18 cellular contexts compared by ENCODE assay signal in genomic region chr4:60759518-60760245, GRCh38.
A peak's percentile ranks its signal among the peaks of the same experiment; 100 is the strongest.
DNase-seq lines count a peak whose midpoint lies in the region; ATAC-seq and TF ChIP-seq lines count a peak whose summit lies in the region.
"Had no signal": no experiment of that assay in that cellular context is flagged by ENCODE, and none has a peak within 500 bp of the region (broad histone marks: within the 10 kb centered on the region; RNA-seq: fewer than 3 reads in every experiment).

No MANE protein-coding gene starts in this region.

- H3K79me2 ChIP-seq in DND-41 (ENCODE audit: insufficient read depth, low read length) (no peaks in the 10 kb centered on the region), KMS-11 (ENCODE audit: insufficient read depth, low read depth) (no peaks in the 10 kb centered on the region)
- H3K79me2 ChIP-seq: parathyroid adenoma had no signal

- in situ Hi-C loops in astrocyte of the spinal cord (cut with HindIII; ENCODE audit: low sequenced_read_pairs), result no loop called here

- H3K27me3 ChIP-seq in DND-41 (ENCODE audit: insufficient read depth, low read length, poor library complexity) (no peaks in the 10 kb centered on the region), KMS-11 (ENCODE audit: insufficient read depth, low read depth) (no peaks in the 10 kb centered on the region)
- H3K27me3 ChIP-seq: gastrocnemius medialis, tibial artery had no signal

- no peak for DNase-seq in DND-41
- no peak for DNase-seq in astrocyte of the spinal cord (ENCODE audit: low read depth, low spot score)
- peak; percentile 4 for DNase-seq in left kidney (ENCODE audit: low read depth, low spot score)
- DNase-seq in NCI-H146 (lab: John Stamatoyannopoulos, UW), result no peak
- DNase-seq in activated CD8-positive, alpha-beta memory T cell treated with anti-CD3 and anti-CD28 coated beads, Interleukin-2, amount 50 U/mL, for 48 hours, result no peak
- no peak for DNase-seq in activated naive CD4-positive, alpha-beta T cell treated with anti-CD3 and anti-CD28 coated beads for 36 hours
- DNase-seq: activated effector memory CD4-positive, alpha-beta T cell treated with Interleukin-2 at 50 U/mL for 16 hours; amniotic stem cell; gastrocnemius medialis; left ventricle myocardium superior; NCI-H2081; NCI-H524 treated with DMSO at 0.1 percent for 48 hours; tibial artery had no signal

- H3K27ac ChIP-seq in DND-41 (ENCODE audit: low read length), result no peak overlapping the region
- no peak overlapping the region for H3K27ac ChIP-seq in KMS-11
- H3K27ac ChIP-seq: gastrocnemius medialis, parathyroid adenoma, skin epidermis, tibial artery had no signal

- H3K4me3 Mint-ChIP-seq in activated naive CD4-positive, alpha-beta T cell treated with anti-CD3 and anti-CD28 coated beads for 36 hours, result no peak overlapping the region

- no peaks in the 10 kb centered on the region for H3K36me3 Mint-ChIP-seq in activated naive CD4-positive, alpha-beta T cell treated with anti-CD3 and anti-CD28 coated beads for 36 hours (ENCODE audit: low read depth)

- no peak overlapping the region for H3K4me2 ChIP-seq in DND-41 (ENCODE audit: insufficient read depth, low read length)
- H3K4me2 ChIP-seq in KMS-11, result no peak overlapping the region

- CTCF ChIA-PET in activated naive CD4-positive, alpha-beta T cell treated with anti-CD3 and anti-CD28 coated beads for 36 hours (lab: Charles Lee), result no interaction called here

- H2AFZ ChIP-seq in DND-41 (ENCODE audit: low read depth, low read length), result no peak overlapping the region
- H2AFZ ChIP-seq in KMS-11 (ENCODE audit: low read depth), result peak overlapping the region; percentile 18; the same call in 1 of the 2 replicates
- H2AFZ ChIP-seq: parathyroid adenoma had no signal

- H3K4me3 ChIP-seq in DND-41 (ENCODE audit: low read depth in 1 of 2, low read length in 2 of 2), result no peak overlapping the region
- no peak overlapping the region for H3K4me3 ChIP-seq in KMS-11 (IDR thresholded peaks at IDR 0.05; ENCODE audit: insufficient read depth, low read depth, low read length)
- no peak overlapping the region for H3K4me3 ChIP-seq in astrocyte of the spinal cord (ENCODE audit: low read depth, low read length)
- H3K4me3 ChIP-seq: gastrocnemius medialis, skin epidermis, tibial artery had no signal

- TF ChIP-seq CTCF in DND-41 (IDR thresholded peaks at IDR 0.05; ENCODE audit: borderline replicate concordance, extremely low read depth, low read length, poor library complexity, severe bottlenecking) (peak; percentile 9), KMS-11 (conservative IDR thresholded peaks at IDR 0.05; ENCODE audit: low read depth, low read length) (no peak; the same call in 1 of the 2 replicates), astrocyte of the spinal cord (IDR thresholded peaks at IDR 0.05; ENCODE audit: low read depth, low read length) (peak; percentile 19)

- H3K9me3 Mint-ChIP-seq in activated naive CD4-positive, alpha-beta T cell treated with anti-CD3 and anti-CD28 coated beads for 36 hours, result peaks cover 9% of the 10 kb centered on the region

- intact Hi-C loops in activated naive CD4-positive, alpha-beta T cell treated with anti-CD3 and anti-CD28 coated beads for 36 hours (cut with micrococcal nuclease), result no loop called here

- ATAC-seq in DND-41 (ENCODE audit: insufficient read depth, low read depth), result no peak
- no peak for ATAC-seq in HG03280 (IDR thresholded peaks at IDR 0.05; ENCODE audit: unreplicated experiment)
- ATAC-seq: activated CD4-positive, CD25-positive, alpha-beta regulatory T cell treated with anti-CD3 and anti-CD28 coated beads, Interleukin-2, amount 50 U/mL, for 24 hours; gastrocnemius medialis; left ventricle myocardium superior had no signal

- no peaks in the 10 kb centered on the region for H3K9me3 ChIP-seq in DND-41 (ENCODE audit: insufficient read depth, low read length, severe bottlenecking)
- H3K9me3 ChIP-seq: gastrocnemius medialis had no signal

- H4K20me1 ChIP-seq in DND-41 (ENCODE audit: insufficient read depth, low read length) (no peaks in the 10 kb centered on the region), KMS-11 (ENCODE audit: insufficient read depth) (no peaks in the 10 kb centered on the region)

- no peaks in the 10 kb centered on the region for H3K4me1 ChIP-seq in DND-41 (ENCODE audit: insufficient read depth, low read length)
- peaks cover 26% of the 10 kb centered on the region for H3K4me1 ChIP-seq in KMS-11 (ENCODE audit: low read depth, poor library complexity, severe bottlenecking)
- H3K4me1 ChIP-seq: gastrocnemius medialis, parathyroid adenoma had no signal

- no peaks in the 10 kb centered on the region for H3K27me3 Mint-ChIP-seq in activated naive CD4-positive, alpha-beta T cell treated with anti-CD3 and anti-CD28 coated beads for 36 hours (ENCODE audit: low read depth)

- H3K9ac ChIP-seq in DND-41 (ENCODE audit: low read depth, low read length) (no peak overlapping the region), KMS-11 (no peak overlapping the region)
- H3K9ac ChIP-seq: parathyroid adenoma had no signal

- H3K4me1 Mint-ChIP-seq in activated naive CD4-positive, alpha-beta T cell treated with anti-CD3 and anti-CD28 coated beads for 36 hours (ENCODE audit: low read depth), result no peaks in the 10 kb centered on the region

- H3K36me3 ChIP-seq in DND-41 (ENCODE audit: insufficient read depth, low read length) (no peaks in the 10 kb centered on the region), KMS-11 (ENCODE audit: insufficient read depth) (no peaks in the 10 kb centered on the region)
- H3K36me3 ChIP-seq: gastrocnemius medialis, tibial artery had no signal

- H3K27ac Mint-ChIP-seq in activated naive CD4-positive, alpha-beta T cell treated with anti-CD3 and anti-CD28 coated beads for 36 hours, result no peak overlapping the region
